17 cellular contexts compared by ENCODE assay signal in genomic region chr18:48835745-48836191, GRCh38.
DNase-seq lines count a peak whose midpoint lies in the region; ATAC-seq and TF ChIP-seq lines count a peak whose summit lies in the region.
"Had no signal": no experiment of that assay in that cellular context is flagged by ENCODE, and none has a peak within 500 bp of the region (broad histone marks: within the 10 kb centered on the region; RNA-seq: fewer than 3 reads in every experiment).

No MANE protein-coding gene starts in this region.

- H3K27ac Mint-ChIP-seq in stimulated activated naive CD8-positive, alpha-beta T cell treated with anti-CD3 and anti-CD28 coated beads, Interleukin-15, Interleukin-2, amounts not matched to agents 100 ng/mL and 50 ng/mL, for 24 hours = peak overlapping the region; percentile 99
- peak overlapping the region; percentile 65 for H3K27ac Mint-ChIP-seq in activated T-helper 1 cell treated with anti-CD3 and anti-CD28 coated beads, Interleukin-12 subunit alpha, Interleukin-12 subunit beta, Interleukin-2, Interleukin-4 antibody, amounts not matched to agents 30 ng/mL and 10 ng/mL and 1 ng/mL, durations not matched to agents 14 hours and 24 hours and 36 hours
- H3K27ac Mint-ChIP-seq in natural killer cell = peak overlapping the region; percentile 94 to 100
- H3K27ac Mint-ChIP-seq in activated T-helper 2 cell treated with anti-CD3 and anti-CD28 coated beads, Interferon-gamma antibody, Interleukin-2, Interleukin-4, amounts not matched to agents 10 μg/mL and 5 μg/mL and 100 μg/mL, durations not matched to agents 14 hours and 24 hours and 36 hours = no peak overlapping the region
- H3K27ac Mint-ChIP-seq: activated B cell treated with CpG ODN at 0.5 μM for 24 hours had no signal

- 86 to 98% (median 94%) methylated on average over 3 of the region's 3 CpGs for WGBS in stomach, 5 donors

- H3K4me3 ChIP-seq in stomach = no peak overlapping the region
- H3K4me3 ChIP-seq: pancreas had no signal

- no peak for DNase-seq in stimulated activated naive CD8-positive, alpha-beta T cell treated with anti-CD3 and anti-CD28 coated beads, Interleukin-15, Interleukin-2, amounts not matched to agents 100 U/mL and 50 U/mL, for 24 hours
- no peak for DNase-seq in activated T-helper 1 cell treated with anti-CD3 and anti-CD28 coated beads, Interleukin-12 subunit alpha, Interleukin-12 subunit beta, Interleukin-2, Interleukin-4 antibody, amounts not matched to agents 30 ng/mL and 10 ng/mL and 1 ng/mL, durations not matched to agents 14 hours and 24 hours and 36 hours (ENCODE audit: low spot score)
- no peak for DNase-seq in natural killer cell
- no peak for DNase-seq in stomach
- no peak for DNase-seq in NCI-H2227 (lab: John Stamatoyannopoulos, UW; ENCODE audit: unreplicated experiment)
- no peak for DNase-seq in activated T-helper 2 cell treated with anti-CD3 and anti-CD28 coated beads, Interferon-gamma antibody, Interleukin-2, Interleukin-4, amounts not matched to agents 10 μg/mL and 5 μg/mL and 100 μg/mL, durations not matched to agents 14 hours and 24 hours and 36 hours (ENCODE audit: low spot score)
- DNase-seq: activated B cell treated with CpG ODN at 0.5 μM for 24 hours; amygdala; GDM1; hypothalamus; NCI-H1436 treated with DMSO at 0.1 percent for 48 hours; NCI-H446 treated with DMSO at 0.1 percent for 48 hours; SHP77 treated with DMSO at 0.1 percent for 48 hours; stimulated activated CD4-positive, alpha-beta T cell treated with anti-CD3 and anti-CD28 coated beads, Interleukin-4, amount 100 ng/mL, for 1 hour had no signal

- no peak for TF ChIP-seq POLR2A in stomach (IDR thresholded peaks at IDR 0.05)

- no peaks in the 10 kb centered on the region for H3K36me3 ChIP-seq in stomach
- H3K36me3 ChIP-seq: pancreas had no signal

- peaks cover 96% of the 10 kb centered on the region for H3K4me1 Mint-ChIP-seq in stimulated activated naive CD8-positive, alpha-beta T cell treated with anti-CD3 and anti-CD28 coated beads, Interleukin-15, Interleukin-2, amounts not matched to agents 100 ng/mL and 50 ng/mL, for 24 hours (ENCODE audit: low read depth)
- H3K4me1 Mint-ChIP-seq in activated T-helper 1 cell treated with anti-CD3 and anti-CD28 coated beads, Interleukin-12 subunit alpha, Interleukin-12 subunit beta, Interleukin-2, Interleukin-4 antibody, amounts not matched to agents 30 ng/mL and 10 ng/mL and 1 ng/mL, durations not matched to agents 14 hours and 24 hours and 36 hours (ENCODE audit: low read depth) = peaks cover 81% of the 10 kb centered on the region
- H3K4me1 Mint-ChIP-seq in natural killer cell = peaks cover 80 to 100% of the 10 kb centered on the region in 2 donors
- H3K4me1 Mint-ChIP-seq in activated T-helper 2 cell treated with anti-CD3 and anti-CD28 coated beads, Interferon-gamma antibody, Interleukin-2, Interleukin-4, amounts not matched to agents 10 μg/mL and 5 μg/mL and 100 μg/mL, durations not matched to agents 14 hours and 24 hours and 36 hours (ENCODE audit: low read depth) = peaks cover 63% of the 10 kb centered on the region

- H3K36me3 Mint-ChIP-seq in stimulated activated naive CD8-positive, alpha-beta T cell treated with anti-CD3 and anti-CD28 coated beads, Interleukin-15, Interleukin-2, amounts not matched to agents 100 ng/mL and 50 ng/mL, for 24 hours (ENCODE audit: low read depth) = peaks cover 4% of the 10 kb centered on the region
- H3K36me3 Mint-ChIP-seq in activated T-helper 1 cell treated with anti-CD3 and anti-CD28 coated beads, Interleukin-12 subunit alpha, Interleukin-12 subunit beta, Interleukin-2, Interleukin-4 antibody, amounts not matched to agents 30 ng/mL and 10 ng/mL and 1 ng/mL, durations not matched to agents 14 hours and 24 hours and 36 hours (ENCODE audit: low read depth) = no peaks in the 10 kb centered on the region
- no peaks in the 10 kb centered on the region for H3K36me3 Mint-ChIP-seq in natural killer cell
- H3K36me3 Mint-ChIP-seq in activated T-helper 2 cell treated with anti-CD3 and anti-CD28 coated beads, Interferon-gamma antibody, Interleukin-2, Interleukin-4, amounts not matched to agents 10 μg/mL and 5 μg/mL and 100 μg/mL, durations not matched to agents 14 hours and 24 hours and 36 hours (ENCODE audit: low read depth) = peaks cover 5% of the 10 kb centered on the region

- TF ChIP-seq CTCF in natural killer cell (IDR thresholded peaks at IDR 0.05) = no peak
- no peak for TF ChIP-seq CTCF in stomach (IDR thresholded peaks at IDR 0.05)

- intact Hi-C loops in activated T-helper 1 cell treated with anti-CD3 and anti-CD28 coated beads, Interleukin-12 subunit alpha, Interleukin-12 subunit beta, Interleukin-2, Interleukin-4 antibody, amounts not matched to agents 30 ng/mL and 10 ng/mL and 1 ng/mL, durations not matched to agents 14 hours and 24 hours and 36 hours (cut with micrococcal nuclease) = no loop called here
- intact Hi-C loops in natural killer cell (cut with micrococcal nuclease) = loop anchor here (10.0 kb wide), 1 partner anchor 979 kb away; the partner anchor contains the start of gene ACAA2
- intact Hi-C loops in stomach (cut with DNase I; ENCODE audit: low total_unique reads) = no loop called here
- intact Hi-C loops in activated T-helper 2 cell treated with anti-CD3 and anti-CD28 coated beads, Interferon-gamma antibody, Interleukin-2, Interleukin-4, amounts not matched to agents 10 μg/mL and 5 μg/mL and 100 μg/mL, durations not matched to agents 14 hours and 24 hours and 36 hours (cut with micrococcal nuclease) = loop anchor here (2.0 to 10.0 kb wide), 2 partner anchors 59 to 109 kb away; no protein-coding TSS in a partner anchor

- no peaks in the 10 kb centered on the region for H3K9me3 ChIP-seq in stomach
- H3K9me3 ChIP-seq: pancreas had no signal

- H3K9me3 Mint-ChIP-seq in stimulated activated naive CD8-positive, alpha-beta T cell treated with anti-CD3 and anti-CD28 coated beads, Interleukin-15, Interleukin-2, amounts not matched to agents 100 ng/mL and 50 ng/mL, for 24 hours = no peaks in the 10 kb centered on the region
- H3K9me3 Mint-ChIP-seq in activated T-helper 1 cell treated with anti-CD3 and anti-CD28 coated beads, Interleukin-12 subunit alpha, Interleukin-12 subunit beta, Interleukin-2, Interleukin-4 antibody, amounts not matched to agents 30 ng/mL and 10 ng/mL and 1 ng/mL, durations not matched to agents 14 hours and 24 hours and 36 hours = no peaks in the 10 kb centered on the region
- no peaks in the 10 kb centered on the region for H3K9me3 Mint-ChIP-seq in natural killer cell
- H3K9me3 Mint-ChIP-seq in activated T-helper 2 cell treated with anti-CD3 and anti-CD28 coated beads, Interferon-gamma antibody, Interleukin-2, Interleukin-4, amounts not matched to agents 10 μg/mL and 5 μg/mL and 100 μg/mL, durations not matched to agents 14 hours and 24 hours and 36 hours = no peaks in the 10 kb centered on the region
- H3K9me3 Mint-ChIP-seq: activated B cell treated with CpG ODN at 0.5 μM for 24 hours; T-helper 1 cell treated with Interleukin-12 subunit alpha and Interleukin-12 subunit beta and Interleukin-4 antibody, amounts not matched to agents 30 μg/mL and 1 μg/mL, for 36 hours had no signal

- peak overlapping the region in 2 of 5 donors; percentile 2 to 66 for H3K27ac ChIP-seq in stomach
- H3K27ac ChIP-seq: pancreas had no signal

- no peak overlapping the region for H3K4me3 Mint-ChIP-seq in stimulated activated naive CD8-positive, alpha-beta T cell treated with anti-CD3 and anti-CD28 coated beads, Interleukin-15, Interleukin-2, amounts not matched to agents 100 ng/mL and 50 ng/mL, for 24 hours
- H3K4me3 Mint-ChIP-seq in activated T-helper 1 cell treated with anti-CD3 and anti-CD28 coated beads, Interleukin-12 subunit alpha, Interleukin-12 subunit beta, Interleukin-2, Interleukin-4 antibody, amounts not matched to agents 30 ng/mL and 10 ng/mL and 1 ng/mL, durations not matched to agents 14 hours and 24 hours and 36 hours = no peak overlapping the region
- no peak overlapping the region for H3K4me3 Mint-ChIP-seq in natural killer cell
- no peak overlapping the region for H3K4me3 Mint-ChIP-seq in activated T-helper 2 cell treated with anti-CD3 and anti-CD28 coated beads, Interferon-gamma antibody, Interleukin-2, Interleukin-4, amounts not matched to agents 10 μg/mL and 5 μg/mL and 100 μg/mL, durations not matched to agents 14 hours and 24 hours and 36 hours (ENCODE audit: low read depth)
- H3K4me3 Mint-ChIP-seq: activated B cell treated with CpG ODN at 0.5 μM for 24 hours had no signal

- H3K27me3 ChIP-seq in stomach = no peaks in the 10 kb centered on the region
- H3K27me3 ChIP-seq: pancreas had no signal

- peaks cover 11 to 55% (median 29%) of the 10 kb centered on the region in 4 donors for H3K4me1 ChIP-seq in stomach
- H3K4me1 ChIP-seq: pancreas had no signal

- no peak for ATAC-seq in stimulated activated naive CD8-positive, alpha-beta T cell treated with anti-CD3 and anti-CD28 coated beads, Interleukin-15, Interleukin-2, amounts not matched to agents 100 U/mL and 50 U/mL, for 24 hours
- ATAC-seq in natural killer cell = no peak
- ATAC-seq: pancreas had no signal

- no peaks in the 10 kb centered on the region for H3K27me3 Mint-ChIP-seq in stimulated activated naive CD8-positive, alpha-beta T cell treated with anti-CD3 and anti-CD28 coated beads, Interleukin-15, Interleukin-2, amounts not matched to agents 100 ng/mL and 50 ng/mL, for 24 hours
- H3K27me3 Mint-ChIP-seq in activated T-helper 1 cell treated with anti-CD3 and anti-CD28 coated beads, Interleukin-12 subunit alpha, Interleukin-12 subunit beta, Interleukin-2, Interleukin-4 antibody, amounts not matched to agents 30 ng/mL and 10 ng/mL and 1 ng/mL, durations not matched to agents 14 hours and 24 hours and 36 hours (ENCODE audit: insufficient read depth) = peaks cover 2% of the 10 kb centered on the region
- no peaks in the 10 kb centered on the region for H3K27me3 Mint-ChIP-seq in natural killer cell (ENCODE audit: low read depth in 2 of 2)
- no peaks in the 10 kb centered on the region for H3K27me3 Mint-ChIP-seq in activated T-helper 2 cell treated with anti-CD3 and anti-CD28 coated beads, Interferon-gamma antibody, Interleukin-2, Interleukin-4, amounts not matched to agents 10 μg/mL and 5 μg/mL and 100 μg/mL, durations not matched to agents 14 hours and 24 hours and 36 hours (ENCODE audit: low read depth)
- H3K27me3 Mint-ChIP-seq: activated B cell treated with CpG ODN at 0.5 μM for 24 hours had no signal

- no peak for TF ChIP-seq EP300 in stomach (IDR thresholded peaks at IDR 0.05)

Comparison
In these comparisons a context has a peak if more than half of its experiments do, and no peak if none do; other contexts are left out.
1. intact Hi-C loops: an anchor here in natural killer cell (10.0 kb wide) and activated T-helper 2 cell treated with anti-CD3 and anti-CD28 coated beads, Interferon-gamma antibody, Interleukin-2, Interleukin-4, amounts not matched to agents 10 μg/mL and 5 μg/mL and 100 μg/mL, durations not matched to agents 14 hours and 24 hours and 36 hours (2.0 to 10.0 kb wide); none called in activated T-helper 1 cell treated with anti-CD3 and anti-CD28 coated beads, Interleukin-12 subunit alpha, Interleukin-12 subunit beta, Interleukin-2, Interleukin-4 antibody, amounts not matched to agents 30 ng/mL and 10 ng/mL and 1 ng/mL, durations not matched to agents 14 hours and 24 hours and 36 hours and stomach.